1 cellular context compared by ENCODE assay signal in the genomic region with DNA sequence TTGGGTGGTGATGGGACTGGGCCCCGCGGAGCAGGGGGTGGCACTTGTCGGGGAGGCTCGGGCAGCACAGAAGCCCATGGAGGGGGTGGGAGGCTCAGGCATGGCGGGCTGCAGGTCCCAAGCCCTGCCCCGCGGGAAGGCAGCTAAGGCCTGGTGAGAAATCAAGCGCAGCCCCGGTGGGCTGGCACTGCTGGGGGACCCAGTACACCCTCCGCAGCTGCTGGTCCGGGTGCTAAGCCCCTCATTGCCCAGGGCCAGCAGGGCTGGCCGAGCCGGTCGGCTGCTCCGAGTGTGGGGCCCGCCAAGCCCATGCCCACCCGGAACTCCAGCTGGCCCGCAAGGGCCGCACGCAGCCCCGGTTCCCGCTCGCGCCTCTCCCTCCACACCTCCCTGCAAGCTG. TPM values are rescaled to one million over a fixed set of nuclear protein-coding genes. Genes with fewer than 3 reads are reported as not detected.
"Had no signal": no experiment of that assay in that cellular context is flagged by ENCODE, and none has a peak within 500 bp of the region (broad histone marks: within the 10 kb centered on the region; RNA-seq: fewer than 3 reads in every experiment).

No MANE protein-coding gene starts in this region.

RNA-seq across cellular contexts. Expression of a gene that starts 30.4 kb away (rescaled TPM):
- polyA plus RNA-seq: endothelial cell of umbilical vein had no signal
